18 cellular contexts compared by ENCODE assay signal in genomic region chr7:68424643-68425297, GRCh38.
"Had no signal": no experiment of that assay in that cellular context is flagged by ENCODE, and none has a peak within 500 bp of the region (broad histone marks: within the 10 kb centered on the region; RNA-seq: fewer than 3 reads in every experiment).

No MANE protein-coding gene starts in this region.

- H3K4me3 ChIP-seq: coronary artery, lung, right atrium auricular region, smooth muscle cell had no signal

- H3K4me2 ChIP-seq: smooth muscle cell had no signal

- H3K36me3 ChIP-seq: right atrium auricular region had no signal

- H3K27ac ChIP-seq: coronary artery, foreskin keratinocyte, right atrium auricular region had no signal

- FAIRE-seq: endothelial cell of umbilical vein, islet of Langerhans had no signal

- H3K4me1 ChIP-seq: foreskin keratinocyte had no signal

- DNase-seq: effector CD4-positive, alpha-beta T cell; endodermal cell; erythroblast; foreskin keratinocyte; left cardiac atrium; left ventricle myocardium superior; mesendoderm; naive B cell; nephron progenitor cell; stimulated activated CD4-positive, alpha-beta T cell treated with anti-CD3 and anti-CD28 coated beads, Interleukin-2, amount 100 ng/mL, for 48 hours; stimulated activated naive CD4-positive, alpha-beta T cell treated with Interleukin-2 at 50 U/mL for 16 hours; trophoblast cell had no signal

- H3K27me3 ChIP-seq: foreskin keratinocyte, right atrium auricular region had no signal
